ENCODE assay signal across 24 cellular contexts in the genomic region with DNA sequence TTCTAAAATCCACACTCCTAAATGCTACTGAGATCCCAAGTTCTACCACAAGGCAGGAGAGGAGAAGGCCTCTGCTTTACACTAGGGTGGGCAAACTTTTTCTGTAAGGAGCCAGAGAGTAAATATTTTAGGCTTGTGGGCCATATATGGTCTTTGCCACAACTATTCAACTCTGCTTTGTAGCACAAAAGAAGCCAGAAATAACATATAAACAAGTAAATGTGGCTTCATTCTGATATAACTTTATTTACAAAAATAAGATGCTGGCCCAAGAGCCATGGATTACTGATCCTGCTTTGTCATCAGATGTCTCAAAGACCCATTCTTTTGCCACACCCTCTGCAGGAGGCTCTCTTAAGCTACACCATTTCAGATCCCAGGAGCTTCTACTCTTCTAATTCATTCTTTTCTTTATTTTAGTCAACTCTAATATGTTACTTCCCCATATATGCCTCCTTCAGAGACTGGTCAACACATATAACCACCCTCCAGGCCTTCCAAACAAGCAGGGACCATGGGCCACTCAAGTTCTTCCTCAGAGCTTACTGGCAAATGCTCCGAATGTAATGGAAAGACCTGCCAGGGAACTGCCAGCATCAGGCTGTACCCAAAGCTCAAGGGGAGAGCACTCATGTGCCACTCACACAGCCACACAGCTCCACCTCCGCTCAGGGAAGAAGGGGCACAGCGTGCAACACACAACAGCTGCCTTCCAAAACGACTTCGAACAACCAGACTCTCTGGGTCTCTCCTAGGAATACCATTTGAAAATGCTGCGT. TPM values are rescaled to one million over a fixed set of nuclear protein-coding genes. Genes with fewer than 3 reads are reported as not detected.
A peak's percentile ranks its signal among the peaks of the same experiment; 100 is the strongest.
DNase-seq lines count a peak whose midpoint lies in the region; ATAC-seq and TF ChIP-seq lines count a peak whose summit lies in the region.
"Had no signal": no experiment of that assay in that cellular context is flagged by ENCODE, and none has a peak within 500 bp of the region (broad histone marks: within the 10 kb centered on the region; RNA-seq: fewer than 3 reads in every experiment).

No MANE protein-coding gene starts in this region.

- DNase-seq in Peyer's patch (no peak), endothelial cell (ENCODE audit: low spot score) (no peak), transverse colon (no peak), NCI-H1092 treated with DMSO at 0.1 percent for 48 hours (lab: John Stamatoyannopoulos, UW) (no peak)
- no peak for DNase-seq in CD4-positive, alpha-beta T cell
- DNase-seq: activated CD8-positive, alpha-beta memory T cell treated with anti-CD3 and anti-CD28 coated beads, Interleukin-2, amount 50 U/mL, for 4 hours; COR-L47; EL; GOT3; kidney glomerular epithelial cell; NCI-H1694; NCI-H226; SJCRH30; stimulated activated CD4-positive, alpha-beta T cell treated with anti-CD3 and anti-CD28 coated beads, Interleukin-2, amount 100 ng/mL, for 48 hours; T-helper 17 cell; WERI-Rb-1 had no signal

- H3K27me3 Mint-ChIP-seq in endothelial cell (ENCODE audit: unreplicated experiment), result peaks cover 11% of the 10 kb centered on the region
- no peaks in the 10 kb centered on the region for H3K27me3 Mint-ChIP-seq in CD4-positive, alpha-beta T cell
- H3K27me3 Mint-ChIP-seq: natural killer cell treated with Interleukin-12 subunit alpha and Interleukin-12 subunit beta and Interleukin-15 and Interleukin-18, amount 100 ng/mL, for 72 hours; stimulated activated naive CD8-positive, alpha-beta T cell treated with anti-CD3 and anti-CD28 coated beads, Interleukin-15, Interleukin-2, amounts not matched to agents 100 ng/mL and 50 ng/mL, for 24 hours; T-helper 17 cell had no signal

- peaks cover 41% of the 10 kb centered on the region for H3K36me3 Mint-ChIP-seq in endothelial cell (ENCODE audit: low read depth, unreplicated experiment)
- H3K36me3 Mint-ChIP-seq in CD4-positive, alpha-beta T cell (ENCODE audit: low read depth), result peaks cover 96% of the 10 kb centered on the region

- POLR2A ChIA-PET in CD4-positive, alpha-beta T cell (lab: Charles Lee), result interaction anchor here (1.8 kb wide), 1 partner anchor 15 kb away, joined by 7 read pairs; the partner anchor contains the start of gene APPL2

- intact Hi-C loops in transverse colon (cut with DNase I; ENCODE audit: low total_unique reads), result no loop called here
- intact Hi-C loops in CD4-positive, alpha-beta T cell (cut with DNase I, micrococcal nuclease), result no loop called here

- H3K4me3 ChIP-seq in Peyer's patch (no peak overlapping the region), mucosa of rectum (ENCODE audit: low read length in 2 of 2) (no peak overlapping the region), transverse colon (no peak overlapping the region)
- H3K4me3 ChIP-seq: PC-9, SJCRH30, upper lobe of left lung had no signal

- H3K36me3 ChIP-seq in Peyer's patch (peaks cover 0 to 52% (median 0%) of the 10 kb centered on the region in 3 donors), mucosa of rectum (ENCODE audit: control insufficient read depth in 2 of 2, insufficient read depth in 2 of 2, low read length in 2 of 2) (peaks cover 44% of the 10 kb centered on the region in 2 donors), transverse colon (peaks cover 0 to 22% (median 3%) of the 10 kb centered on the region in 4 donors)
- H3K36me3 ChIP-seq: WERI-Rb-1 had no signal

- peak overlapping the region in 3 of 4 donors; percentile 8 to 91 (median 71) for H3K27ac ChIP-seq in Peyer's patch
- H3K27ac ChIP-seq in mucosa of rectum (ENCODE audit: low read depth in 2 of 2, low read length in 2 of 2), result peak overlapping the region; percentile 39 to 50
- peak overlapping the region; percentile 11 to 30 (median 22) for H3K27ac ChIP-seq in transverse colon
- no peak overlapping the region for H3K27ac ChIP-seq in CD4-positive, alpha-beta T cell (ENCODE audit: low read depth, low read length)
- H3K27ac ChIP-seq: KMS-11, parathyroid adenoma, PC-9, SJCRH30, WERI-Rb-1 had no signal

- no peaks in the 10 kb centered on the region for H3K9me3 Mint-ChIP-seq in endothelial cell (ENCODE audit: unreplicated experiment)
- H3K9me3 Mint-ChIP-seq in CD4-positive, alpha-beta T cell, result no peaks in the 10 kb centered on the region
- H3K9me3 Mint-ChIP-seq: natural killer cell treated with Interleukin-12 subunit alpha and Interleukin-12 subunit beta and Interleukin-15 and Interleukin-18, amount 100 ng/mL, for 72 hours; stimulated activated naive CD8-positive, alpha-beta T cell treated with anti-CD3 and anti-CD28 coated beads, Interleukin-15, Interleukin-2, amounts not matched to agents 100 ng/mL and 50 ng/mL, for 24 hours had no signal

- peaks cover 52% of the 10 kb centered on the region for H3K4me1 Mint-ChIP-seq in endothelial cell (ENCODE audit: unreplicated experiment)
- peaks cover 5% of the 10 kb centered on the region for H3K4me1 Mint-ChIP-seq in CD4-positive, alpha-beta T cell (ENCODE audit: low read depth)

- no peak for ATAC-seq in HG03521 (IDR thresholded peaks at IDR 0.05; ENCODE audit: unreplicated experiment)
- no peak for ATAC-seq in CD4-positive, alpha-beta T cell (ENCODE audit: poor library complexity)
- ATAC-seq: natural killer cell treated with Interleukin-12 subunit alpha and Interleukin-12 subunit beta and Interleukin-15 and Interleukin-18, amount 100 ng/mL, for 72 hours; T-helper 17 cell had no signal

- CTCF ChIA-PET in CD4-positive, alpha-beta T cell (lab: Charles Lee), result interaction anchor here (0.5 kb wide), 1 partner anchor 155 kb away, joined by 4 read pairs; no protein-coding TSS in a partner anchor

- WGBS in transverse colon (ENCODE audit: low coverage in 1 of 2), 2 donors, result 96 to 100% methylated on average over 1 to 6 of the region's 6 CpGs

- H3K4me3 Mint-ChIP-seq in endothelial cell (ENCODE audit: unreplicated experiment), result no peak overlapping the region
- no peak overlapping the region for H3K4me3 Mint-ChIP-seq in CD4-positive, alpha-beta T cell
- H3K4me3 Mint-ChIP-seq: natural killer cell treated with Interleukin-12 subunit alpha and Interleukin-12 subunit beta and Interleukin-15 and Interleukin-18, amount 100 ng/mL, for 72 hours; stimulated activated naive CD8-positive, alpha-beta T cell treated with anti-CD3 and anti-CD28 coated beads, Interleukin-15, Interleukin-2, amounts not matched to agents 100 ng/mL and 50 ng/mL, for 24 hours; T-helper 17 cell had no signal

- H3K27me3 ChIP-seq in Peyer's patch (no peaks in the 10 kb centered on the region), mucosa of rectum (ENCODE audit: control insufficient read depth in 2 of 2, insufficient read depth in 2 of 2, low read length in 2 of 2) (no peaks in the 10 kb centered on the region), transverse colon (no peaks in the 10 kb centered on the region)
- H3K27me3 ChIP-seq in CD4-positive, alpha-beta T cell (ENCODE audit: control insufficient read depth, insufficient read depth, low read length), result no peaks in the 10 kb centered on the region
- H3K27me3 ChIP-seq: SJCRH30, upper lobe of left lung had no signal

- TF ChIP-seq POLR2A in Peyer's patch (IDR thresholded peaks at IDR 0.05) (no peak), transverse colon (IDR thresholded peaks at IDR 0.05) (no peak)

- in situ Hi-C loops in transverse colon (cut with MboI; ENCODE audit: low pct_ligation_motif_present in 1 of 4, low pct_unique_long_range_greater_than_20kb in 1 of 4, low sequenced_read_pairs in 3 of 4), result no loop called here

- H3K27ac Mint-ChIP-seq in endothelial cell (ENCODE audit: unreplicated experiment), result peak overlapping the region; percentile 27
- no peak overlapping the region for H3K27ac Mint-ChIP-seq in CD4-positive, alpha-beta T cell
- H3K27ac Mint-ChIP-seq: stimulated activated naive CD8-positive, alpha-beta T cell treated with anti-CD3 and anti-CD28 coated beads, Interleukin-15, Interleukin-2, amounts not matched to agents 100 ng/mL and 50 ng/mL, for 24 hours; T-helper 17 cell had no signal

- TF ChIP-seq CTCF in Peyer's patch (IDR thresholded peaks at IDR 0.05) (no peak), endothelial cell (IDR thresholded peaks at IDR 0.05; ENCODE audit: unreplicated experiment) (no peak), transverse colon (IDR thresholded peaks at IDR 0.05) (no peak)
- no peak for TF ChIP-seq CTCF in CD4-positive, alpha-beta T cell (IDR thresholded peaks at IDR 0.05)

- H3K9ac ChIP-seq in mucosa of rectum (ENCODE audit: low read depth in 1 of 2, low read length in 2 of 2), result no peak overlapping the region
- H3K9ac ChIP-seq: KMS-11, parathyroid adenoma had no signal

- no peaks in the 10 kb centered on the region for H3K9me3 ChIP-seq in Peyer's patch
- H3K9me3 ChIP-seq in mucosa of rectum (ENCODE audit: control insufficient read depth in 2 of 2, low read length in 2 of 2), result no peaks in the 10 kb centered on the region
- no peaks in the 10 kb centered on the region for H3K9me3 ChIP-seq in transverse colon
- no peaks in the 10 kb centered on the region for H3K9me3 ChIP-seq in CD4-positive, alpha-beta T cell (ENCODE audit: control insufficient read depth, low read length)
- H3K9me3 ChIP-seq: SJCRH30, upper lobe of left lung had no signal

- TF ChIP-seq EP300 in transverse colon (IDR thresholded peaks at IDR 0.05; ENCODE audit: low read depth), result no peak

- H3K4me1 ChIP-seq in Peyer's patch, result peaks cover 0 to 79% (median 8%) of the 10 kb centered on the region in 4 donors
- peaks cover 13 to 33% of the 10 kb centered on the region in 2 donors for H3K4me1 ChIP-seq in mucosa of rectum (ENCODE audit: control insufficient read depth in 2 of 2, insufficient read depth in 2 of 2, low read length in 2 of 2)
- peaks cover 0 to 64% (median 21%) of the 10 kb centered on the region in 4 donors for H3K4me1 ChIP-seq in transverse colon
- H3K4me1 ChIP-seq: SJCRH30 had no signal

RNA-seq across cellular contexts. Expression of gene APPL2, which starts 15.6 kb away (rescaled TPM):
- total RNA-seq in Peyer's patch, result 100 to 1,000 TPM; 169 to 203 (median 185) TPM
- total RNA-seq in endothelial cell (ENCODE audit: unreplicated experiment), result 44.7 TPM
- 100 to 1,000 TPM in 3 of 4 donors, 10 to 100 TPM in 1; 81.4 to 410 (median 151) TPM for total RNA-seq in transverse colon
- total RNA-seq in CD4-positive, alpha-beta T cell, result 10 to 100 TPM; 58.8 to 59.9 TPM
